In genomic region chr3:191959876-191960418, GRCh38 we compare ENCODE assay signal across 19 cellular contexts.
DNase-seq lines count a peak whose midpoint lies in the region; ATAC-seq, FAIRE-seq and TF ChIP-seq lines count a peak whose summit lies in the region.
"Had no signal": no experiment of that assay in that cellular context is flagged by ENCODE, and none has a peak within 500 bp of the region (broad histone marks: within the 10 kb centered on the region; RNA-seq: fewer than 3 reads in every experiment).

No MANE protein-coding gene starts in this region.

- H3K14ac ChIP-seq in mesenchymal stem cell (ENCODE audit: low read length in 2 of 2) = no peak overlapping the region

- no peak overlapping the region for H3K4ac ChIP-seq in mesenchymal stem cell (ENCODE audit: low read depth in 1 of 2, low read length in 2 of 2)

- no peak overlapping the region for H3K4me3 Mint-ChIP-seq in naive thymus-derived CD8-positive, alpha-beta T cell
- H3K4me3 Mint-ChIP-seq: activated B cell treated with CpG ODN at 0.5 μM for 24 hours; activated T-helper 17 cell treated with anti-CD3 and anti-CD28 coated beads, Interleukin-2, amount 50 U/mL, for 72 hours; immature natural killer cell; memory B cell; T-helper 17 cell had no signal

- H3K27me3 ChIP-seq in mesenchymal stem cell (ENCODE audit: control insufficient read depth in 1 of 2, insufficient read depth in 1 of 2, low read length in 2 of 2) = no peaks in the 10 kb centered on the region
- H3K27me3 ChIP-seq: adrenal gland, neutrophil, right lobe of liver had no signal

- FAIRE-seq in GM18507 (lab: Jason Lieb, UNC) = peak; percentile 49

- CTCF ChIA-PET in HEK293 (lab: Yijun Ruan, JAX) = no interaction called here

- H3K36me3 ChIP-seq in HEK293 (ENCODE audit: control insufficient read depth in 2 of 2, insufficient read depth in 1 of 2, low read length in 2 of 2) = no peaks in the 10 kb centered on the region
- H3K36me3 ChIP-seq in mesenchymal stem cell (ENCODE audit: control insufficient read depth in 1 of 2, insufficient read depth in 2 of 2, low read depth in 1 of 2, low read length in 2 of 2) = no peaks in the 10 kb centered on the region
- H3K36me3 ChIP-seq: adrenal gland, neutrophil, right lobe of liver had no signal

- H3K9ac ChIP-seq in mesenchymal stem cell (ENCODE audit: low read length) = no peak overlapping the region

- 80% methylated on average over 1 of the region's 4 CpGs for WGBS in mesenchymal stem cell

- H2BK120ac ChIP-seq in mesenchymal stem cell (ENCODE audit: low read depth, low read length) = no peak overlapping the region

- H3K9me3 ChIP-seq in HEK293 (ENCODE audit: control insufficient read depth, insufficient read depth, low read depth, low read length) (no peaks in the 10 kb centered on the region), mesenchymal stem cell (ENCODE audit: control insufficient read depth, low read length) (no peaks in the 10 kb centered on the region)
- H3K9me3 ChIP-seq: adrenal gland, neutrophil, right lobe of liver had no signal

- H4K91ac ChIP-seq in mesenchymal stem cell (ENCODE audit: low read length) = no peak overlapping the region

- POLR2A ChIA-PET in HEK293 (lab: Yijun Ruan, JAX) = no interaction called here
- POLR2A ChIA-PET in naive thymus-derived CD8-positive, alpha-beta T cell (lab: Charles Lee) = no interaction called here

- peaks cover 0 to 6% (median 0%) of the 10 kb centered on the region in 9 donors for H3K9me3 Mint-ChIP-seq in naive thymus-derived CD8-positive, alpha-beta T cell
- H3K9me3 Mint-ChIP-seq in activated naive CD4-positive, alpha-beta T cell treated with anti-CD3 and anti-CD28 coated beads, Interleukin-2, amount 50 U/mL, for 72 hours = peaks cover 0 to 3% of the 10 kb centered on the region in 2 donors
- H3K9me3 Mint-ChIP-seq: activated B cell treated with CpG ODN at 0.5 μM for 24 hours; activated T-helper 17 cell treated with anti-CD3 and anti-CD28 coated beads, Interleukin-2, amount 50 U/mL, for 72 hours; memory B cell had no signal

- no peak for TF ChIP-seq CTCF in HEK293 (tag by site-specific recombination; IDR thresholded peaks at IDR 0.05)

- no peak for ATAC-seq in naive thymus-derived CD8-positive, alpha-beta T cell
- ATAC-seq in activated naive CD4-positive, alpha-beta T cell treated with anti-CD3 and anti-CD28 coated beads, Interleukin-2, amount 50 U/mL, for 72 hours = no peak
- ATAC-seq in GM19035 (IDR thresholded peaks at IDR 0.05; ENCODE audit: unreplicated experiment) = no peak
- ATAC-seq: activated T-helper 17 cell treated with anti-CD3 and anti-CD28 coated beads, Interleukin-2, amount 50 U/mL, for 72 hours; right lobe of liver; T-helper 17 cell had no signal

- no peak overlapping the region for H3K23ac ChIP-seq in mesenchymal stem cell (ENCODE audit: low read length in 2 of 2)

- DNase-seq in GM18507 (ENCODE audit: extremely low spot score, insufficient read length, low read depth) (no peak), astrocyte of the hippocampus (ENCODE audit: low read depth, low spot score) (peak; percentile 50), mesenchymal stem cell (peak; percentile 47), RKO (ENCODE audit: low spot score) (no peak)
- DNase-seq in naive thymus-derived CD8-positive, alpha-beta T cell = no peak
- no peak for DNase-seq in activated naive CD4-positive, alpha-beta T cell treated with anti-CD3 and anti-CD28 coated beads, Interleukin-2, amount 50 U/mL, for 72 hours (ENCODE audit: low spot score in 2 of 2)
- DNase-seq: activated B cell treated with CpG ODN at 0.5 μM for 24 hours, DMS79 treated with DMSO at 0.1 percent for 48 hours, immature natural killer cell, NCI-H2029 treated with DMSO at 0.1 percent for 48 hours, NCI-H526 treated with DMSO at 0.1 percent for 48 hours, right lobe of liver, T-helper 17 cell had no signal

- no peak overlapping the region for H3K4me2 ChIP-seq in mesenchymal stem cell (ENCODE audit: low read length, poor library complexity, severe bottlenecking)

- H3K4me1 ChIP-seq in HEK293 (ENCODE audit: control insufficient read depth, insufficient read depth, low read length) = peaks cover 21% of the 10 kb centered on the region
- peaks cover 9% of the 10 kb centered on the region for H3K4me1 ChIP-seq in mesenchymal stem cell (ENCODE audit: control insufficient read depth, insufficient read depth, low read depth, low read length)
- H3K4me1 ChIP-seq: right lobe of liver had no signal

- no peak overlapping the region for H3K4me3 ChIP-seq in HEK293 (ENCODE audit: low read depth, low read length)
- H3K4me3 ChIP-seq in mesenchymal stem cell (ENCODE audit: insufficient read depth in 1 of 2, low read depth in 1 of 2, low read length in 2 of 2) = no peak overlapping the region
- H3K4me3 ChIP-seq: adrenal gland, right lobe of liver had no signal

- no peak overlapping the region for H3K18ac ChIP-seq in mesenchymal stem cell (ENCODE audit: low read depth in 1 of 2, low read length in 2 of 2)

- no peaks in the 10 kb centered on the region for H3K4me1 Mint-ChIP-seq in naive thymus-derived CD8-positive, alpha-beta T cell
- H3K4me1 Mint-ChIP-seq: activated T-helper 17 cell treated with anti-CD3 and anti-CD28 coated beads, Interleukin-2, amount 50 U/mL, for 72 hours; immature natural killer cell; T-helper 17 cell had no signal

- no peak overlapping the region for H3K27ac Mint-ChIP-seq in naive thymus-derived CD8-positive, alpha-beta T cell
- no peak overlapping the region for H3K27ac Mint-ChIP-seq in activated naive CD4-positive, alpha-beta T cell treated with anti-CD3 and anti-CD28 coated beads, Interleukin-2, amount 50 U/mL, for 72 hours
- H3K27ac Mint-ChIP-seq: activated B cell treated with CpG ODN at 0.5 μM for 24 hours; activated T-helper 17 cell treated with anti-CD3 and anti-CD28 coated beads, Interleukin-2, amount 50 U/mL, for 72 hours; immature natural killer cell; memory B cell; T-helper 17 cell had no signal

- H2BK5ac ChIP-seq in mesenchymal stem cell (ENCODE audit: low read depth, low read length, poor library complexity, severe bottlenecking) = no peak overlapping the region

- no peak overlapping the region for H2AK5ac ChIP-seq in mesenchymal stem cell (ENCODE audit: low read length, severe bottlenecking)

- no peak overlapping the region for H2BK15ac ChIP-seq in mesenchymal stem cell (ENCODE audit: low read depth, poor library complexity, severe bottlenecking)

- no peaks in the 10 kb centered on the region for H3K27me3 Mint-ChIP-seq in naive thymus-derived CD8-positive, alpha-beta T cell
- H3K27me3 Mint-ChIP-seq: activated B cell treated with CpG ODN at 0.5 μM for 24 hours; activated T-helper 17 cell treated with anti-CD3 and anti-CD28 coated beads, Interleukin-2, amount 50 U/mL, for 72 hours; memory B cell; T-helper 17 cell had no signal

- no peaks in the 10 kb centered on the region for H3K36me3 Mint-ChIP-seq in naive thymus-derived CD8-positive, alpha-beta T cell
- no peaks in the 10 kb centered on the region for H3K36me3 Mint-ChIP-seq in activated naive CD4-positive, alpha-beta T cell treated with anti-CD3 and anti-CD28 coated beads, Interleukin-2, amount 50 U/mL, for 72 hours
- H3K36me3 Mint-ChIP-seq: immature natural killer cell, memory B cell had no signal

- H2BK12ac ChIP-seq in mesenchymal stem cell (ENCODE audit: low read length in 2 of 2) = no peak overlapping the region

- H4K8ac ChIP-seq in mesenchymal stem cell (ENCODE audit: low read length) = no peak overlapping the region

- no peaks in the 10 kb centered on the region for H3K79me1 ChIP-seq in mesenchymal stem cell (replicated peaks; ENCODE audit: low read length, poor library complexity, severe bottlenecking)

- H2AFZ ChIP-seq in mesenchymal stem cell (ENCODE audit: low read depth, low read length) = no peak overlapping the region

- H3K27ac ChIP-seq in HEK293 (ENCODE audit: extremely low read depth, low read depth, low read length) (no peak overlapping the region), mesenchymal stem cell (ENCODE audit: low read length, poor library complexity, severe bottlenecking) (peak overlapping the region; percentile 60)
- H3K27ac ChIP-seq: neutrophil, right lobe of liver had no signal

TF ChIP-seq in HEK293, 187 proteins besides CTCF, POLR2A, EP300 and RAD21:
- TF ChIP-seq ZIC2 (tag by site-specific recombination; IDR thresholded peaks at IDR 0.05) (no peak), ZBTB17 (tag by site-specific recombination; IDR thresholded peaks at IDR 0.05) (peak; percentile 48; the same call in 1 of the 2 replicates), ZNF776 (tag by site-specific recombination; IDR thresholded peaks at IDR 0.05; ENCODE audit: borderline replicate concordance) (no peak), PRDM6 (tag by site-specific recombination; IDR thresholded peaks at IDR 0.05) (0 out of 2 replicates have a peak, but pooled peaks have one; percentile 33), ZNF23 (tag by site-specific recombination; IDR thresholded peaks at IDR 0.05; ENCODE audit: borderline replicate concordance) (no peak), ZNF645 (tag by site-specific recombination; IDR thresholded peaks at IDR 0.05) (no peak)
TF ChIP-seq in HEK293: peak in this region for 2.

Comparison
In these comparisons a context has a peak if more than half of its experiments do, and no peak if none do; other contexts are left out.
1. DNase-seq: peak in astrocyte of the hippocampus (single experiment) and mesenchymal stem cell (single experiment); none in GM18507 (single experiment), RKO (single experiment), naive thymus-derived CD8-positive, alpha-beta T cell (0 of 10) and activated naive CD4-positive, alpha-beta T cell treated with anti-CD3 and anti-CD28 coated beads, Interleukin-2, amount 50 U/mL, for 72 hours (0 of 2).